12 cellular contexts compared by ENCODE assay signal in the genomic region with DNA sequence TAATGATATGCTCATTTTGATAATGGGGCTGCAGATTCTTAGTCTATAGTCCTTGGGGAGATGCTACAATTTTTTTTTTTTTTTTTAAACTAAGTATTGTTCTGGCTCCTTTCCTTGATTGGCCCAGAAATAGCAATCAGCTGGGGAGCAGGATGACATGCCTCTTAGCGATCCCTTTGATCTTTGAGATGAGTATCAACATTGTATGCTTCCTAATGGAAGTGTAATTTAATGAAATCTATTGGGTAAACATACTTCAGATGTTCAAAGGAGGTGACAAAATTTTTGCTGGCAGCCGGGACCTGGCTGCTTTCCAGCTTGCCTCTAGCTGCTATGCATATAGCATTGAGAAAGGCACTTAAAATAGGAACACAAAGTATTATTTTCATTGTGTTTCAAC. TPM values are rescaled to one million over a fixed set of nuclear protein-coding genes. Genes with fewer than 3 reads are reported as not detected.
DNase-seq lines count a peak whose midpoint lies in the region; ATAC-seq and TF ChIP-seq lines count a peak whose summit lies in the region.
"Had no signal": no experiment of that assay in that cellular context is flagged by ENCODE, and none has a peak within 500 bp of the region (broad histone marks: within the 10 kb centered on the region; RNA-seq: fewer than 3 reads in every experiment).

No MANE protein-coding gene starts in this region.

- no peak overlapping the region for H3K14ac ChIP-seq in mesenchymal stem cell (ENCODE audit: low read length in 2 of 2)

- H2AFZ ChIP-seq in HCT116 (ENCODE audit: low read depth, low read length, poor library complexity, severe bottlenecking) = no peak overlapping the region
- no peak overlapping the region for H2AFZ ChIP-seq in SK-N-SH (ENCODE audit: low read depth)
- H2AFZ ChIP-seq in mesenchymal stem cell (ENCODE audit: low read depth, low read length) = no peak overlapping the region

- CTCF ChIA-PET in HCT116 (lab: Charles Lee) (interaction anchor here (0.6 to 4.5 kb wide), 3 partner anchors 18 to 895 kb away, joined by 3 to 23 read pairs (median 3); no protein-coding TSS in a partner anchor), SK-N-SH (lab: Yijun Ruan, JAX) (interaction anchor here (0.6 to 3.0 kb wide), 2 partner anchors 19 to 643 kb away, joined by 3 to 14 read pairs; no protein-coding TSS in a partner anchor)

- no peak overlapping the region for H3K18ac ChIP-seq in mesenchymal stem cell (ENCODE audit: low read depth in 1 of 2, low read length in 2 of 2)

- H3K9me2 ChIP-seq in HCT116 (ENCODE audit: insufficient read depth) (no peaks in the 10 kb centered on the region), SK-N-SH (no peaks in the 10 kb centered on the region)

- peak overlapping the region; percentile 52 for H3K4me2 ChIP-seq in HCT116 (ENCODE audit: low read length)
- H3K4me2 ChIP-seq in SK-N-SH = peak overlapping the region; percentile 49
- H3K4me2 ChIP-seq in mesenchymal stem cell (ENCODE audit: low read length, poor library complexity, severe bottlenecking) = no peak overlapping the region

- peak; percentile 80 for ATAC-seq in HCT116
- no peak for ATAC-seq in HG03469 (IDR thresholded peaks at IDR 0.05; ENCODE audit: unreplicated experiment)
- ATAC-seq: effector memory CD8-positive, alpha-beta T cell had no signal

- peak overlapping the region in 1 of 2 experiments; percentile 5; a peak in 1 of 4 replicates for H3K4me3 ChIP-seq in HCT116 (replicated peaks in 1 of 2; ENCODE audit: low read depth in 1 of 2, low read length in 2 of 2)
- H3K4me3 ChIP-seq in SK-N-SH (ENCODE audit: low read depth in 2 of 2, low read length in 1 of 2) = no peak overlapping the region
- no peak overlapping the region for H3K4me3 ChIP-seq in mesenchymal stem cell (ENCODE audit: insufficient read depth in 1 of 2, low read depth in 1 of 2, low read length in 2 of 2)
- no peak overlapping the region for H3K4me3 ChIP-seq in testis
- H3K4me3 ChIP-seq: skin epidermis had no signal

- no peak overlapping the region for H4K8ac ChIP-seq in mesenchymal stem cell (ENCODE audit: low read length)

- no peak; the same call in 1 of the 2 replicates for TF ChIP-seq RAD21 in HCT116 (IDR thresholded peaks at IDR 0.05; ENCODE audit: low read depth)
- TF ChIP-seq RAD21 in SK-N-SH (IDR thresholded peaks at IDR 0.05; ENCODE audit: low read length) = 0 out of 2 replicates have a peak, but pooled peaks have one; percentile 6

- H3K79me2 ChIP-seq in HCT116 (ENCODE audit: insufficient read depth, low read length) (peaks cover 83% of the 10 kb centered on the region), SK-N-SH (ENCODE audit: insufficient read depth) (no peaks in the 10 kb centered on the region; the same call in 1 of the 2 replicates)

- WGBS in SK-N-SH (ENCODE audit: low lambda C conversion rate) = 16% methylated on average over 2 of the region's 2 CpGs
- 58% methylated on average over 2 of the region's 2 CpGs for WGBS in mesenchymal stem cell
- 42 to 65% methylated on average over 2 of the region's 2 CpGs for WGBS in testis, 2 donors

- H3K9ac ChIP-seq in HCT116 (ENCODE audit: low read length) (peak overlapping the region; percentile 65), SK-N-SH (no peak overlapping the region), mesenchymal stem cell (ENCODE audit: low read length) (peak overlapping the region; percentile 49)

- POLR2A ChIA-PET in HCT116 (lab: Charles Lee) = interaction anchor here (0.7 to 5.3 kb wide), 8 partner anchors 18 to 51 kb away, joined by 3 to 44 read pairs (median 10); no protein-coding TSS in a partner anchor
- POLR2A ChIA-PET in SK-N-SH (lab: Yijun Ruan, JAX) = no interaction called here

- RAD21 ChIA-PET in HCT116 (lab: Charles Lee; ENCODE audit: low non-redundant PET in 1 of 2, low total read pairs in 2 of 2, uncharacterized antibody in 2 of 2, unreplicated experiment in 2 of 2) = interaction anchor here (0.7 to 1.4 kb wide), 3 partner anchors 27 to 156 kb away, joined by 3 to 4 read pairs (median 3); no protein-coding TSS in a partner anchor

- peaks cover 12% of the 10 kb centered on the region for H3F3A ChIP-seq in SK-N-SH (replicated peaks; ENCODE audit: insufficient read depth)

- H4K91ac ChIP-seq in mesenchymal stem cell (ENCODE audit: low read length) = no peak overlapping the region

- no peak overlapping the region for H2BK15ac ChIP-seq in mesenchymal stem cell (ENCODE audit: low read depth, poor library complexity, severe bottlenecking)

- no peak overlapping the region for H2BK12ac ChIP-seq in mesenchymal stem cell (ENCODE audit: low read length in 2 of 2)

- no peak overlapping the region for H2BK5ac ChIP-seq in mesenchymal stem cell (ENCODE audit: low read depth, low read length, poor library complexity, severe bottlenecking)

- H3K27ac ChIP-seq in HCT116 (ENCODE audit: low read depth, low read length) (peak overlapping the region; percentile 86), SK-N-SH (ENCODE audit: low read depth in 2 of 2, low read length in 1 of 2) (peak overlapping the region in 1 of 2 experiments; percentile 42; a peak in 1 of 4 replicates), mesenchymal stem cell (ENCODE audit: low read length, poor library complexity, severe bottlenecking) (no peak overlapping the region), testis (no peak overlapping the region)
- H3K27ac ChIP-seq: skin epidermis had no signal

- H3K27me3 ChIP-seq in HCT116 (ENCODE audit: insufficient read depth, low read length) (no peaks in the 10 kb centered on the region), SK-N-SH (ENCODE audit: insufficient read depth) (no peaks in the 10 kb centered on the region), mesenchymal stem cell (ENCODE audit: control insufficient read depth in 1 of 2, insufficient read depth in 1 of 2, low read length in 2 of 2) (no peaks in the 10 kb centered on the region), testis (no peaks in the 10 kb centered on the region)

- H3K9me3 ChIP-seq in HCT116 (ENCODE audit: control insufficient read depth in 1 of 2, insufficient read depth in 1 of 2, low read depth in 1 of 2, low read length in 2 of 2) (no peaks in the 10 kb centered on the region), SK-N-SH (no peaks in the 10 kb centered on the region), mesenchymal stem cell (ENCODE audit: control insufficient read depth, low read length) (no peaks in the 10 kb centered on the region), testis (no peaks in the 10 kb centered on the region)

- H2AK5ac ChIP-seq in mesenchymal stem cell (ENCODE audit: low read length, severe bottlenecking) = no peak overlapping the region

- TF ChIP-seq POLR2A in HCT116 (IDR thresholded peaks at IDR 0.05; ENCODE audit: borderline replicate concordance, extremely low read depth, insufficient read depth, insufficient read length) (no peak), testis (IDR thresholded peaks at IDR 0.05) (no peak)

- H3K4ac ChIP-seq in mesenchymal stem cell (ENCODE audit: low read depth in 1 of 2, low read length in 2 of 2) = no peak overlapping the region

- H3K4me1 ChIP-seq in HCT116 (ENCODE audit: control insufficient read depth in 1 of 2, insufficient read depth in 2 of 2, low read length in 2 of 2) (peaks cover 94 to 99% of the 10 kb centered on the region in 2 experiments), SK-N-SH (ENCODE audit: control insufficient read depth in 1 of 2, insufficient read depth in 2 of 2, low read depth in 1 of 2, low read length in 1 of 2) (peaks cover 12 to 15% of the 10 kb centered on the region in 2 experiments; a peak in 3 of 4 replicates), mesenchymal stem cell (ENCODE audit: control insufficient read depth, insufficient read depth, low read depth, low read length) (no peaks in the 10 kb centered on the region), testis (no peaks in the 10 kb centered on the region)

- intact Hi-C loops in HCT116 (cut with micrococcal nuclease) = loop anchor here (2.0 kb wide), 1 partner anchor 28 kb away; no protein-coding TSS in a partner anchor
- intact Hi-C loops in testis (cut with DNase I; ENCODE audit: low total_unique reads) = no loop called here

- peak in 1 of 2 experiments; percentile 66; a peak in 2 of 4 replicates for TF ChIP-seq EP300 in SK-N-SH (IDR thresholded peaks at IDR 0.05; ENCODE audit: borderline replicate concordance in 1 of 2, low read depth in 1 of 2, low read length in 1 of 2)

- peaks cover 9% of the 10 kb centered on the region for H3K79me1 ChIP-seq in mesenchymal stem cell (replicated peaks; ENCODE audit: low read length, poor library complexity, severe bottlenecking)

- no peaks in the 10 kb centered on the region for H4K20me1 ChIP-seq in HCT116 (ENCODE audit: insufficient read depth)
- no peaks in the 10 kb centered on the region for H4K20me1 ChIP-seq in SK-N-SH (ENCODE audit: insufficient read depth)

- DNase-seq in HCT116 (ENCODE audit: low read depth, low spot score) (peak; percentile 97), NCI-H2029 treated with DMSO at 0.1 percent for 48 hours (lab: John Stamatoyannopoulos, UW) (peak; percentile 22), SK-N-SH (peak; percentile 67), mesenchymal stem cell (no peak), testis (no peak), cerebellum (ENCODE audit: low spot score) (no peak)
- no peak for DNase-seq in activated CD4-positive, alpha-beta T cell treated with anti-CD3 and anti-CD28 coated beads for 1 hour
- DNase-seq: activated CD8-positive, alpha-beta memory T cell treated with anti-CD3 and anti-CD28 coated beads, Interleukin-2, amount 50 U/mL, for 4 hours; effector memory CD8-positive, alpha-beta T cell; hippocampal formation had no signal

- BruUV-seq in HCT116 (replicated peaks; lab: Mats Ljungman, UMichigan) = no TSS peak

- no peak for TF ChIP-seq CTCF in HCT116 (IDR thresholded peaks at IDR 0.05 in 2 of 3, conservative IDR thresholded peaks at IDR 0.05 in 1 of 3; ENCODE audit: borderline replicate concordance in 1 of 3, insufficient read depth in 1 of 3, low read depth in 2 of 3, low read length in 2 of 3)
- TF ChIP-seq CTCF in SK-N-SH (IDR thresholded peaks at IDR 0.05) = no peak
- no peak for TF ChIP-seq CTCF in testis (IDR thresholded peaks at IDR 0.05)

- H3K36me3 ChIP-seq in HCT116 (ENCODE audit: control insufficient read depth in 1 of 2, insufficient read depth in 2 of 2, low read length in 2 of 2) = no peaks in the 10 kb centered on the region
- H3K36me3 ChIP-seq in SK-N-SH (replicated peaks in 1 of 2; ENCODE audit: control insufficient read depth in 1 of 2, insufficient read depth in 2 of 2, low read length in 1 of 2) = no peaks in the 10 kb centered on the region
- H3K36me3 ChIP-seq in mesenchymal stem cell (ENCODE audit: control insufficient read depth in 1 of 2, insufficient read depth in 2 of 2, low read depth in 1 of 2, low read length in 2 of 2) = peaks cover 0 to 3% of the 10 kb centered on the region in 2 experiments
- no peaks in the 10 kb centered on the region for H3K36me3 ChIP-seq in testis (ENCODE audit: low read depth, missing control alignments)

- no peak overlapping the region for H2BK120ac ChIP-seq in mesenchymal stem cell (ENCODE audit: low read depth, low read length)

- no peak overlapping the region for H3K23ac ChIP-seq in mesenchymal stem cell (ENCODE audit: low read length in 2 of 2)

RNA-seq across cellular contexts. Expression of gene VTI1A, which starts 43.5 kb away (rescaled TPM):
- total RNA-seq in HCT116 (2021; ENCODE audit: unreplicated experiment) = 80.7 TPM
- 15.4 and 23.6 TPM in 2 replicates for polyA plus RNA-seq in HCT116 (2012)
- polyA plus RNA-seq in SK-N-SH (2012; rRNA removed) = 8.3 and 12.4 TPM in 2 replicates
- polyA plus RNA-seq in SK-N-SH (2012; cell fraction: cytosol; rRNA removed) = 8.6 and 8.7 TPM in 2 replicates
- polyA plus RNA-seq in SK-N-SH (2012; cell fraction: nucleus; rRNA removed) = 20.7 and 21.4 TPM in 2 replicates
- 12.8 TPM for polyA plus RNA-seq in mesenchymal stem cell (2013, experiment 1 of 2)
- 12.5 TPM for polyA plus RNA-seq in mesenchymal stem cell (2013, experiment 2 of 2)
- 10 to 100 TPM; 63.4 to 85.9 TPM for total RNA-seq in testis
- polyA plus RNA-seq in testis (ENCODE audit: insufficient read depth, low read depth, low replicate concordance) = 25.5 TPM
- total RNA-seq in cerebellum = 59.8 TPM

RNA-seq across cellular contexts. Expression of gene ZDHHC6, which starts 43.8 kb away (rescaled TPM):
- total RNA-seq in HCT116 (2021; ENCODE audit: unreplicated experiment) = 88.5 TPM
- 28.5 and 41.6 TPM in 2 replicates for polyA plus RNA-seq in HCT116 (2012)
- polyA plus RNA-seq in SK-N-SH (2012; rRNA removed) = 12.5 and 20.7 TPM in 2 replicates
- 14.1 and 15.4 TPM in 2 replicates for polyA plus RNA-seq in SK-N-SH (2012; cell fraction: cytosol; rRNA removed)
- polyA plus RNA-seq in SK-N-SH (2012; cell fraction: nucleus; rRNA removed) = 14.7 and 43.1 TPM in 2 replicates
- 17.5 TPM for polyA plus RNA-seq in mesenchymal stem cell (2013, experiment 1 of 2)
- polyA plus RNA-seq in mesenchymal stem cell (2013, experiment 2 of 2) = 17.1 TPM
- total RNA-seq in testis = 10 to 100 TPM; 28.5 to 29.1 TPM
- 26.3 TPM for polyA plus RNA-seq in testis (ENCODE audit: insufficient read depth, low read depth, low replicate concordance)
- 27.4 TPM for total RNA-seq in cerebellum

Comparison
In these comparisons a context has a peak if more than half of its experiments do, and no peak if none do; other contexts are left out.
1. DNase-seq: peak in HCT116 (single experiment), NCI-H2029 treated with DMSO at 0.1 percent for 48 hours (single experiment) and SK-N-SH (single experiment); none in mesenchymal stem cell (single experiment), activated CD4-positive, alpha-beta T cell treated with anti-CD3 and anti-CD28 coated beads for 1 hour (single experiment), testis (single experiment) and cerebellum (single experiment).
2. Of the 11 proteins assayed by ChIP-seq in both SK-N-SH and HCT116: peak only in SK-N-SH: RAD21; only in HCT116: ELF1, JUND, MAX, POLR2AphosphoS5, SIN3A, YY1 and 1 more; in both: none; in neither: 3.